In genomic region chr1:119470377-119470776, GRCh38 we compare ENCODE assay signal across 38 cellular contexts. TPM values are rescaled to one million over a fixed set of nuclear protein-coding genes. Genes with fewer than 3 reads are reported as not detected.
"Had no signal": no experiment of that assay in that cellular context is flagged by ENCODE, and none has a peak within 500 bp of the region (broad histone marks: within the 10 kb centered on the region; RNA-seq: fewer than 3 reads in every experiment).

No MANE protein-coding gene starts in this region.

- H3K9me3 ChIP-seq: MG63 had no signal

- H3K4me3 ChIP-seq: MG63 had no signal

- H3K27ac ChIP-seq: KMS-11 had no signal

- H3K36me3 ChIP-seq: MG63 had no signal

- DNase-seq: Karpas-422, Kasumi-1, MG63, MM.1S, MV-4-11, NCI-H1048, NCI-H1092, NCI-H1092 treated with DMSO at 0.1 percent for 48 hours, NCI-H1105, NCI-H1105 treated with DMSO at 0.1 percent for 48 hours, NCI-H1417, NCI-H1417 treated with DMSO at 0.1 percent for 48 hours, NCI-H1436, NCI-H1436 treated with DMSO at 0.1 percent for 48 hours, NCI-H146, NCI-H1694, NCI-H1694 treated with DMSO at 0.1 percent for 48 hours, NCI-H187, NCI-H187 treated with DMSO at 0.1 percent for 48 hours, NCI-H1930, NCI-H2029, NCI-H2029 treated with DMSO at 0.1 percent for 48 hours, NCI-H2081, NCI-H2081 treated with DMSO at 0.1 percent for 48 hours, NCI-H2107, NCI-H2171, NCI-H2171 treated with DMSO at 0.1 percent for 48 hours, NCI-H2227 treated with DMSO at 0.1 percent for 48 hours, NCI-H226, NCI-H345, NCI-H446, NCI-H446 treated with DMSO at 0.1 percent for 48 hours, NCI-H510A had no signal

RNA-seq across cellular contexts. Expression of gene HSD3B1, which starts 36.6 kb away (rescaled TPM):
- total RNA-seq: LHCN-M2, M059J, MCF 10A, NCI-H460 had no signal

RNA-seq across cellular contexts. Expression of gene HSD3B2, which starts 55.4 kb away (rescaled TPM):
- total RNA-seq: LHCN-M2, M059J, MCF 10A, NCI-H460 had no signal
